Comparison of ENCODE assay signal across 16 cellular contexts in the genomic region with DNA sequence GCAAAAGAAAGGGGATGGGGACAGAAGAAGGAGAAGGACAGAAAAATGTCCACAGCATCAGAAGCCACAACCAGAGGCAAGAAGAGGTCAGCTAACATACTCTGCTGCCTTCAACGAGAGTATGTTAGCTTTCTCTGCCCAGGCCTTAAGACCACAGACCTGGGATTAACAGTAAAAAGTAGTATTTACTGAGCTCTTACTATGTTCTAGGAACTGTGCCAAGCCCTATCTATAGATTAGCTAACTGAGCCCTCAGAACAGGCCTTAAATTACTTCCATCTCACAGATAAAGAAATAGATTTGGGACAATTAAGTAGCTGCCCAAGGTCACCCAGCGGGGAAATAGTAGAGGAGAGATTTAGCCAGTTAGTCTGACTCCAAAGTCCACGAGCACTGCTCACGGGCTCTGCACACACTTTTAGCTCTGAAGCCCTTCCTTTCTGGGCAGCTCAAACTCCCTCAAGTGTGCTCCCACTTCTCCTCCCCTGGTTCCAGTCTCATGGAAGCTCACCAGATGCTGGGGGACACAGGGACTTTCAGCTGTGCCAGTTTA.
DNase-seq lines count a peak whose midpoint lies in the region; ATAC-seq, FAIRE-seq and TF ChIP-seq lines count a peak whose summit lies in the region.
"Had no signal": no experiment of that assay in that cellular context is flagged by ENCODE, and none has a peak within 500 bp of the region (broad histone marks: within the 10 kb centered on the region; RNA-seq: fewer than 3 reads in every experiment).

No MANE protein-coding gene starts in this region.

- no peaks in the 10 kb centered on the region for H3K9me3 ChIP-seq in CD4-positive, alpha-beta T cell (ENCODE audit: control insufficient read depth, low read length)
- H3K9me3 ChIP-seq: BLaER1, HAP-1 had no signal

- peaks cover 23% of the 10 kb centered on the region for H3K36me3 Mint-ChIP-seq in brain
- peaks cover 10% of the 10 kb centered on the region for H3K36me3 Mint-ChIP-seq in neural crest cell (ENCODE audit: low read depth)
- H3K36me3 Mint-ChIP-seq in CD4-positive, alpha-beta T cell (ENCODE audit: low read depth), result no peaks in the 10 kb centered on the region

- H3K27ac ChIP-seq in CD4-positive, alpha-beta T cell (ENCODE audit: low read depth, low read length), result no peak overlapping the region
- H3K27ac ChIP-seq: BLaER1, HL-60 had no signal

- DNase-seq in left colon (no peak), neural crest cell (ENCODE audit: low read depth, low spot score) (no peak), urothelium cell line (ENCODE audit: low spot score) (no peak), T-helper 2 cell (no peak), DMS53 treated with DMSO at 0.1 percent for 48 hours (lab: John Stamatoyannopoulos, UW; ENCODE audit: unreplicated experiment) (no peak)
- DNase-seq in CD4-positive, alpha-beta T cell, result no peak
- DNase-seq: DMS153, NCI-H1092 treated with DMSO at 0.1 percent for 48 hours, NCI-H1694 treated with DMSO at 0.1 percent for 48 hours, NCI-H345, NCI-H526 treated with DMSO at 0.1 percent for 48 hours had no signal

- TF ChIP-seq CTCF in brain (conservative IDR thresholded peaks at IDR 0.05) (no peak), neural crest cell (conservative IDR thresholded peaks at IDR 0.05) (no peak)
- TF ChIP-seq CTCF in CD4-positive, alpha-beta T cell (IDR thresholded peaks at IDR 0.05), result no peak

- no peaks in the 10 kb centered on the region for H3K27me3 ChIP-seq in CD4-positive, alpha-beta T cell (ENCODE audit: control insufficient read depth, insufficient read depth, low read length)
- H3K27me3 ChIP-seq: BLaER1 had no signal

- peak; percentile 81 for ATAC-seq in left colon
- no peak for ATAC-seq in CD4-positive, alpha-beta T cell (ENCODE audit: poor library complexity)
- ATAC-seq: K562 had no signal

- H3K27ac Mint-ChIP-seq in brain (peak overlapping the region in 4 of 5 experiments; percentile 1 to 90 (median 68)), neural crest cell (ENCODE audit: unreplicated experiment) (peak overlapping the region; percentile 36)
- H3K27ac Mint-ChIP-seq in CD4-positive, alpha-beta T cell, result no peak overlapping the region

- intact Hi-C loops in left colon (cut with DNase I, micrococcal nuclease), result no loop called here
- intact Hi-C loops in CD4-positive, alpha-beta T cell (cut with DNase I, micrococcal nuclease), result no loop called here

- H3K9me3 Mint-ChIP-seq in brain, result no peaks in the 10 kb centered on the region
- H3K9me3 Mint-ChIP-seq in neural crest cell, result no peaks in the 10 kb centered on the region
- H3K9me3 Mint-ChIP-seq in CD4-positive, alpha-beta T cell, result no peaks in the 10 kb centered on the region

- peak; percentile 63 for FAIRE-seq in urothelium cell line (lab: Jason Lieb, UNC)
- FAIRE-seq: K562 had no signal

- H3K27me3 Mint-ChIP-seq in brain (no peaks in the 10 kb centered on the region), neural crest cell (ENCODE audit: low read depth) (no peaks in the 10 kb centered on the region)
- no peaks in the 10 kb centered on the region for H3K27me3 Mint-ChIP-seq in CD4-positive, alpha-beta T cell

- H3K4me1 Mint-ChIP-seq in brain (peaks cover 40% of the 10 kb centered on the region), neural crest cell (peaks cover 4% of the 10 kb centered on the region)
- peaks cover 11% of the 10 kb centered on the region for H3K4me1 Mint-ChIP-seq in CD4-positive, alpha-beta T cell (ENCODE audit: low read depth)

- POLR2A ChIA-PET in CD4-positive, alpha-beta T cell (lab: Charles Lee), result no interaction called here

- H3K4me3 Mint-ChIP-seq in brain (no peak overlapping the region), neural crest cell (no peak overlapping the region)
- no peak overlapping the region for H3K4me3 Mint-ChIP-seq in CD4-positive, alpha-beta T cell

- CTCF ChIA-PET in CD4-positive, alpha-beta T cell (lab: Charles Lee), result interaction anchor here (0.8 kb wide), 1 partner anchor 10 kb away, joined by 3 read pairs; no protein-coding TSS in a partner anchor
